ENCODE assay signal across 31 cellular contexts in genomic region chr4:628346-628745, GRCh38. TPM values are rescaled to one million over a fixed set of nuclear protein-coding genes. Genes with fewer than 3 reads are reported as not detected.
"Had no signal": no experiment of that assay in that cellular context is flagged by ENCODE, and none has a peak within 500 bp of the region (broad histone marks: within the 10 kb centered on the region; RNA-seq: fewer than 3 reads in every experiment).

No MANE protein-coding gene starts in this region.

- H3K27ac ChIP-seq: brain microvascular endothelial cell, esophagus muscularis mucosa, foreskin keratinocyte, heart right ventricle, left lung, neutrophil, ovary, tibial nerve had no signal

- H3K4me1 ChIP-seq: esophagus muscularis mucosa, foreskin keratinocyte, heart right ventricle, left lung, tibial nerve had no signal

- H3K4me2 ChIP-seq: smooth muscle cell had no signal

- ATAC-seq: activated CD8-positive, alpha-beta T cell treated with anti-CD3 and anti-CD28 coated beads for 36 hours; activated T-cell treated with anti-CD3 and anti-CD28 coated beads, Interleukin-2, amount 50 U/mL, for 4 hours; activated T-helper 17 cell treated with anti-CD3 and anti-CD28 coated beads, Interleukin-2, amount 50 U/mL, for 72 hours; foreskin keratinocyte; heart right ventricle; stimulated activated naive B cell treated with anti-CD40 and anti-IgM and Interleukin-4, amounts not matched to agents 10 μg/mL and 1 μg/mL and 100 μg/mL, for 72 hours; WTC11 had no signal

- H3K27me3 ChIP-seq: foreskin keratinocyte, neutrophil, ovary, tibial nerve had no signal

- H3K9me3 ChIP-seq: neutrophil, ovary had no signal

- FAIRE-seq: astrocyte had no signal

- DNase-seq: activated CD4-positive, alpha-beta T cell treated with anti-CD3 and anti-CD28 coated beads, Interleukin-2, amount 50 U/mL, for 1 hour; activated CD8-positive, alpha-beta T cell treated with anti-CD3 and anti-CD28 coated beads for 36 hours; activated gamma-delta T cell treated with Interleukin-2 at 50 U/mL for 16 hours; activated naive CD4-positive, alpha-beta T cell treated with anti-CD3 and anti-CD28 coated beads, Interleukin-2, amount 50 U/mL, for 16 hours; activated T-cell treated with anti-CD3 and anti-CD28 coated beads, Interleukin-2, amount 50 U/mL, for 4 hours; amniotic stem cell; brain microvascular endothelial cell; central memory CD4-positive, alpha-beta T cell; effector CD4-positive, alpha-beta T cell; foreskin keratinocyte; heart right ventricle; kidney glomerular epithelial cell; mesendoderm; ovary; stimulated activated CD4-positive, alpha-beta T cell treated with anti-CD3 and anti-CD28 coated beads, Interleukin-15, amount 100 ng/mL, for 24 hours; stimulated activated CD4-positive, alpha-beta T cell treated with anti-CD3 and anti-CD28 coated beads, Interleukin-2, amount 100 ng/mL, for 24 hours; stimulated activated naive B cell treated with anti-CD40 and anti-IgM and Interleukin-4, amounts not matched to agents 10 μg/mL and 1 μg/mL and 100 μg/mL, for 72 hours; T-helper 2 cell had no signal

- H3K4me3 ChIP-seq: esophagus muscularis mucosa, heart right ventricle, left lung, lung, ovary, smooth muscle cell, tibial nerve had no signal

- H3K36me3 ChIP-seq: brain microvascular endothelial cell, esophagus muscularis mucosa, heart right ventricle, left lung, neutrophil, ovary, tibial nerve had no signal

RNA-seq across cellular contexts. Expression of gene TMEM271, which starts 52.3 kb away (rescaled TPM):
- total RNA-seq: activated CD8-positive, alpha-beta T cell treated with anti-CD3 and anti-CD28 coated beads for 36 hours; activated T-cell treated with anti-CD3 and anti-CD28 coated beads, Interleukin-2, amount 50 U/mL, for 4 hours; activated T-helper 17 cell treated with anti-CD3 and anti-CD28 coated beads, Interleukin-2, amount 50 U/mL, for 72 hours; foreskin keratinocyte; heart right ventricle; left lung; lung; mucosa of gallbladder; ovary; progenitor cell of endocrine pancreas; renal cortical epithelial cell; smooth muscle cell; tibial nerve had no signal
- polyA plus RNA-seq: foreskin keratinocyte, heart right ventricle, lung, ovary, smooth muscle cell, urinary bladder had no signal
